In the genomic region with DNA sequence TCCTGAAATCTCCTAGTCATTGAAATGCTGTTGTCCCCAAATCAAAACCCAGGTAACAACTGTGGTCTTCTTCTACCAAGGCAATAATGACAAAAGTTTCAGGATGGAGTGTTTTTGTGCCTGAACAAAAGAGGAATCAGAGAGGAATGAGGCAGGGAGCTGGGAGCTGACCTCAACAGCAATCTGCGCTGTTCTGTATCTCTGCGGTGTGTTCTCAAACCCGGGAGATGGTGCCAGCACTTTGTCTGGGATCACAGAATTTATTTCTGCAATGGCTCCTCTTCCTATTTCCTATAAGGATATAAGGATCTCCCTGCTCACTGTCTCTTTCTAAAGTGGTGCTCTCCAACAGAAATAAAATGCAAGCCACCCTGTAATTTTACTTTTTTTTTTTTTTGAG, we compare ENCODE assay signal across 11 cellular contexts. TPM values are rescaled to one million over a fixed set of nuclear protein-coding genes. Genes with fewer than 3 reads are reported as not detected.
DNase-seq lines count a peak whose midpoint lies in the region; ATAC-seq and TF ChIP-seq lines count a peak whose summit lies in the region.
"Had no signal": no experiment of that assay in that cellular context is flagged by ENCODE, and none has a peak within 500 bp of the region (broad histone marks: within the 10 kb centered on the region; RNA-seq: fewer than 3 reads in every experiment).

No MANE protein-coding gene starts in this region.

- intact Hi-C loops in Right ventricle myocardium superior (cut with DNase I) (no loop called here), cardiac septum (cut with DNase I) (loop anchor here (10.0 kb wide), 1 partner anchor 56 kb away; no protein-coding TSS in a partner anchor), aorta (cut with DNase I) (no loop called here)
- intact Hi-C loops in activated CD8-positive, alpha-beta T cell treated with anti-CD3 and anti-CD28 coated beads for 36 hours (cut with micrococcal nuclease), result no loop called here

- H3K4me1 ChIP-seq in aorta (ENCODE audit: control insufficient read depth in 1 of 2, insufficient read depth in 2 of 2, low read length in 2 of 2), result peaks cover 0 to 2% of the 10 kb centered on the region in 2 donors

- H3K4me1 Mint-ChIP-seq in endothelial cell (ENCODE audit: unreplicated experiment), result peaks cover 9% of the 10 kb centered on the region
- peaks cover 26% of the 10 kb centered on the region for H3K4me1 Mint-ChIP-seq in nephron progenitor cell
- peaks cover 7% of the 10 kb centered on the region for H3K4me1 Mint-ChIP-seq in activated CD8-positive, alpha-beta T cell treated with anti-CD3 and anti-CD28 coated beads for 36 hours (ENCODE audit: low read depth)

- H3K9me3 ChIP-seq in aorta (ENCODE audit: control insufficient read depth, low read length), result no peaks in the 10 kb centered on the region

- peak overlapping the region; percentile 48 to 60 for H3K27ac ChIP-seq in aorta (ENCODE audit: low read depth in 1 of 2, low read length in 2 of 2)

- no peak for DNase-seq in Right ventricle myocardium superior
- DNase-seq in cardiac septum (ENCODE audit: low spot score), result no peak
- no peak for DNase-seq in endothelial cell (ENCODE audit: low spot score)
- DNase-seq in nephron progenitor cell, result no peak
- DNase-seq in aorta, result no peak
- DNase-seq in activated CD8-positive, alpha-beta T cell treated with anti-CD3 and anti-CD28 coated beads for 36 hours, result no peak
- DNase-seq in NOMO-1 treated with DMSO at 0.1 percent for 48 hours (lab: John Stamatoyannopoulos, UW; ENCODE audit: unreplicated experiment), result no peak
- DNase-seq: ACHN, NCI-H774 had no signal

- no peak for TF ChIP-seq CTCF in endothelial cell (IDR thresholded peaks at IDR 0.05; ENCODE audit: unreplicated experiment)
- no peak for TF ChIP-seq CTCF in nephron progenitor cell (IDR thresholded peaks at IDR 0.05)
- no peak for TF ChIP-seq CTCF in activated CD8-positive, alpha-beta T cell treated with anti-CD3 and anti-CD28 coated beads for 36 hours (IDR thresholded peaks at IDR 0.05)

- peak; percentile 21 for ATAC-seq in Right ventricle myocardium superior (ENCODE audit: poor library complexity)
- no peak for ATAC-seq in aorta (ENCODE audit: low FRiP score)
- ATAC-seq in GM21528 (IDR thresholded peaks at IDR 0.05; ENCODE audit: low FRiP score, unreplicated experiment), result no peak
- ATAC-seq in activated CD8-positive, alpha-beta T cell treated with anti-CD3 and anti-CD28 coated beads for 36 hours, result no peak
- ATAC-seq: activated CD4-positive, CD25-positive, alpha-beta regulatory T cell treated with anti-CD3 and anti-CD28 coated beads, Interleukin-2, amount 50 U/mL, for 24 hours had no signal

- H3K9me3 Mint-ChIP-seq in endothelial cell (ENCODE audit: unreplicated experiment), result no peaks in the 10 kb centered on the region
- H3K9me3 Mint-ChIP-seq in nephron progenitor cell, result no peaks in the 10 kb centered on the region
- no peaks in the 10 kb centered on the region for H3K9me3 Mint-ChIP-seq in activated CD8-positive, alpha-beta T cell treated with anti-CD3 and anti-CD28 coated beads for 36 hours

- H3K36me3 Mint-ChIP-seq in endothelial cell (ENCODE audit: low read depth, unreplicated experiment) (no peaks in the 10 kb centered on the region), nephron progenitor cell (ENCODE audit: low read depth) (no peaks in the 10 kb centered on the region)
- H3K36me3 Mint-ChIP-seq in activated CD8-positive, alpha-beta T cell treated with anti-CD3 and anti-CD28 coated beads for 36 hours (ENCODE audit: low read depth), result no peaks in the 10 kb centered on the region

- H3K27me3 ChIP-seq in aorta (ENCODE audit: control insufficient read depth in 1 of 2, insufficient read depth in 2 of 2, low read length in 1 of 2), result no peaks in the 10 kb centered on the region

- H3K27me3 Mint-ChIP-seq in endothelial cell (ENCODE audit: unreplicated experiment) (peaks cover 1% of the 10 kb centered on the region), nephron progenitor cell (ENCODE audit: low read depth, poor library complexity) (peaks cover 26% of the 10 kb centered on the region)
- peaks cover 29% of the 10 kb centered on the region for H3K27me3 Mint-ChIP-seq in activated CD8-positive, alpha-beta T cell treated with anti-CD3 and anti-CD28 coated beads for 36 hours

- POLR2A ChIA-PET in activated CD8-positive, alpha-beta T cell treated with anti-CD3 and anti-CD28 coated beads for 36 hours (lab: Charles Lee), result no interaction called here

- peak overlapping the region; percentile 88 for H3K4me3 Mint-ChIP-seq in endothelial cell (ENCODE audit: unreplicated experiment)
- H3K4me3 Mint-ChIP-seq in nephron progenitor cell, result peak overlapping the region; percentile 88
- H3K4me3 Mint-ChIP-seq in activated CD8-positive, alpha-beta T cell treated with anti-CD3 and anti-CD28 coated beads for 36 hours, result no peak overlapping the region

- H3K27ac Mint-ChIP-seq in endothelial cell (ENCODE audit: unreplicated experiment) (no peak overlapping the region), nephron progenitor cell (no peak overlapping the region)
- H3K27ac Mint-ChIP-seq in activated CD8-positive, alpha-beta T cell treated with anti-CD3 and anti-CD28 coated beads for 36 hours, result no peak overlapping the region

- peak overlapping the region; percentile 44 to 74 for H3K4me3 ChIP-seq in aorta (ENCODE audit: low read length in 2 of 2)

- WGBS in aorta, 2 donors, result 4 to 9% methylated on average over 3 of the region's 3 CpGs

- CTCF ChIA-PET in activated CD8-positive, alpha-beta T cell treated with anti-CD3 and anti-CD28 coated beads for 36 hours (lab: Charles Lee), result interaction anchor here (0.5 to 1.2 kb wide), 2 partner anchors 58 to 59 kb away, joined by 3 read pairs; no protein-coding TSS in a partner anchor

- H3K36me3 ChIP-seq in aorta (ENCODE audit: control insufficient read depth in 1 of 2, insufficient read depth in 2 of 2, low read length in 1 of 2), result no peaks in the 10 kb centered on the region

RNA-seq across cellular contexts. Expression of gene GLT8D2, which starts 0.4 kb away (rescaled TPM):
- total RNA-seq in Right ventricle myocardium superior (6.1 TPM), cardiac septum (5.5 TPM), endothelial cell (ENCODE audit: unreplicated experiment) (3.8 TPM), aorta (10 to 100 TPM; 28.2 to 64.4 TPM)
- 100 to 1,000 TPM in 1 of 2 donors, 10 to 100 TPM in 1; 30.7 to 114 TPM for polyA plus RNA-seq in aorta
- not detected for total RNA-seq in activated CD8-positive, alpha-beta T cell treated with anti-CD3 and anti-CD28 coated beads for 36 hours

RNA-seq across cellular contexts. Expression of gene HCFC2, which starts 13.9 kb away (rescaled TPM):
- total RNA-seq in Right ventricle myocardium superior, result 8.8 TPM
- 14.4 TPM for total RNA-seq in cardiac septum
- total RNA-seq in endothelial cell (ENCODE audit: unreplicated experiment), result 13.3 TPM
- 10 to 100 TPM; 27.0 to 32.3 TPM for total RNA-seq in aorta
- 10 to 100 TPM in 1 of 2 donors, 1 to 10 TPM in 1; 9.1 to 13.3 TPM for polyA plus RNA-seq in aorta
- total RNA-seq in activated CD8-positive, alpha-beta T cell treated with anti-CD3 and anti-CD28 coated beads for 36 hours, result 1 to 10 TPM; 8.3 to 8.6 TPM
